Comparison of ENCODE assay signal across 19 cellular contexts in the genomic region with DNA sequence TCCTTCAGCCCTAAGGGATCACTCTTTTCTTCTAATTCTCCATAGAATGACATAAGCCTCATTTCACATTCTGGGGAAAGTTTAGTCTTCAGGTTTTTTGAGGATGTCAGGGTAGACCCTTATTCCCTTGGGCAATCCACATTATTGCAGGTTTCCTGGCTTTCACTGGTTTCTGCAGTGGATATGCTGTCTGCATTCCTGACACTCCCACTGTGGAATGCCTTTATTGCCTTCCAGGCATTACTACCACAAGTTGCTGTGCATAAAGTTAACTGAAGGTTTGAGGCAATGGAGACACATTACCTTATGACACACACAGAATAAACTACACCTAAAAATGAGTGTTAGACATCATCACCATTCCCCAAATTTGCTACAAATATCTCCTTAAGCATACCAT. TPM values are rescaled to one million over a fixed set of nuclear protein-coding genes. Genes with fewer than 3 reads are reported as not detected.
DNase-seq lines count a peak whose midpoint lies in the region; ATAC-seq, FAIRE-seq and TF ChIP-seq lines count a peak whose summit lies in the region.
"Had no signal": no experiment of that assay in that cellular context is flagged by ENCODE, and none has a peak within 500 bp of the region (broad histone marks: within the 10 kb centered on the region; RNA-seq: fewer than 3 reads in every experiment).

No MANE protein-coding gene starts in this region.

- FAIRE-seq in urothelium cell line (lab: Jason Lieb, UNC), result no peak
- FAIRE-seq: GM12878, H1 had no signal

- peaks cover 11 to 16% of the 10 kb centered on the region in 2 donors for H3K36me3 Mint-ChIP-seq in activated T-cell treated with anti-CD3 and anti-CD28 coated beads, Interleukin-2, amount 50 U/mL, for 72 hours (ENCODE audit: insufficient read depth in 2 of 2)
- H3K36me3 Mint-ChIP-seq in activated T-cell treated with anti-CD3 and anti-CD28 coated beads, Interleukin-2, amount 50 U/mL, for 4 hours (ENCODE audit: insufficient read depth), result peaks cover 24% of the 10 kb centered on the region

- H3K4me3 Mint-ChIP-seq in activated T-cell treated with anti-CD3 and anti-CD28 coated beads, Interleukin-2, amount 50 U/mL, for 72 hours, result peak overlapping the region; percentile 2 to 13
- no peak overlapping the region for H3K4me3 Mint-ChIP-seq in activated T-cell treated with anti-CD3 and anti-CD28 coated beads, Interleukin-2, amount 50 U/mL, for 4 hours

- no peak for TF ChIP-seq CTCF in fibroblast of the aortic adventitia (IDR thresholded peaks at IDR 0.05; ENCODE audit: insufficient read depth, low read length)
- TF ChIP-seq CTCF in retinal pigment epithelial cell (conservative IDR thresholded peaks at IDR 0.05; ENCODE audit: low read depth, low read length), result no peak

- DNase-seq in activated T-cell treated with anti-CD3 and anti-CD28 coated beads, Interleukin-2, amount 50 U/mL, for 72 hours, result no peak
- DNase-seq in activated T-cell treated with anti-CD3 and anti-CD28 coated beads, Interleukin-2, amount 50 U/mL, for 4 hours, result no peak
- DNase-seq in T1000 (lab: John Stamatoyannopoulos, UW) (peak; percentile 15), fibroblast of the aortic adventitia (ENCODE audit: low read depth) (peak; percentile 68), retinal pigment epithelial cell (ENCODE audit: low read depth) (peak; percentile 34), urothelium cell line (ENCODE audit: low spot score) (no peak), Right ventricle myocardium superior (no peak)
- DNase-seq: activated naive CD4-positive, alpha-beta T cell treated with Interleukin-2 at 50 U/mL for 16 hours; KG1; NCI-H146; NCI-H510A; ovary; transverse colon had no signal

- H3K4me1 Mint-ChIP-seq in activated T-cell treated with anti-CD3 and anti-CD28 coated beads, Interleukin-2, amount 50 U/mL, for 72 hours (ENCODE audit: low read depth), result peaks cover 89% of the 10 kb centered on the region
- H3K4me1 Mint-ChIP-seq in activated T-cell treated with anti-CD3 and anti-CD28 coated beads, Interleukin-2, amount 50 U/mL, for 4 hours (ENCODE audit: low read depth), result peaks cover 87% of the 10 kb centered on the region

- peak overlapping the region; percentile 62 for H3K27ac Mint-ChIP-seq in activated T-cell treated with anti-CD3 and anti-CD28 coated beads, Interleukin-2, amount 50 U/mL, for 72 hours

- intact Hi-C loops in Right ventricle myocardium superior (cut with DNase I), result no loop called here

- no peaks in the 10 kb centered on the region for H3K27me3 Mint-ChIP-seq in activated T-cell treated with anti-CD3 and anti-CD28 coated beads, Interleukin-2, amount 50 U/mL, for 72 hours (ENCODE audit: low read depth)
- no peaks in the 10 kb centered on the region for H3K27me3 Mint-ChIP-seq in activated T-cell treated with anti-CD3 and anti-CD28 coated beads, Interleukin-2, amount 50 U/mL, for 4 hours (ENCODE audit: low read depth)

- ATAC-seq in activated T-cell treated with anti-CD3 and anti-CD28 coated beads, Interleukin-2, amount 50 U/mL, for 72 hours (replicated peaks in 1 of 2), result no peak
- no peak for ATAC-seq in activated T-cell treated with anti-CD3 and anti-CD28 coated beads, Interleukin-2, amount 50 U/mL, for 4 hours
- no peak for ATAC-seq in GM19452 (IDR thresholded peaks at IDR 0.05; ENCODE audit: unreplicated experiment)
- no peak for ATAC-seq in Right ventricle myocardium superior (ENCODE audit: poor library complexity)
- ATAC-seq: esophagus mucosa had no signal

- no peak overlapping the region for H3K4me3 ChIP-seq in fibroblast of the aortic adventitia (ENCODE audit: low read depth, low read length)
- H3K4me3 ChIP-seq in retinal pigment epithelial cell (ENCODE audit: low read length), result no peak overlapping the region
- H3K4me3 ChIP-seq: GM12878, ovary, PC-9, transverse colon had no signal

- H3K9me3 Mint-ChIP-seq in activated T-cell treated with anti-CD3 and anti-CD28 coated beads, Interleukin-2, amount 50 U/mL, for 72 hours, result peaks cover 2 to 4% of the 10 kb centered on the region in 2 donors
- no peaks in the 10 kb centered on the region for H3K9me3 Mint-ChIP-seq in activated T-cell treated with anti-CD3 and anti-CD28 coated beads, Interleukin-2, amount 50 U/mL, for 4 hours

RNA-seq across cellular contexts. Expression of a gene that starts 12.7 kb away (rescaled TPM):
- total RNA-seq in activated T-cell treated with anti-CD3 and anti-CD28 coated beads, Interleukin-2, amount 50 U/mL, for 72 hours, result 1 to 10 TPM; 3.9 to 9.0 TPM
- 10 to 100 TPM; 30.3 to 51.8 (median 47.4) TPM for total RNA-seq in activated T-cell treated with anti-CD3 and anti-CD28 coated beads, Interleukin-2, amount 50 U/mL, for 4 hours
- not detected in 2 replicates for total RNA-seq in fibroblast of the aortic adventitia (ENCODE audit: low replicate concordance)
- total RNA-seq in Right ventricle myocardium superior, result not detected
- total RNA-seq: esophagus mucosa, H1, mesenteric fat pad, PC-9 had no signal

Comparison
In these comparisons a context has a peak if more than half of its experiments do, and no peak if none do; other contexts are left out.
1. DNase-seq: peak in T1000 (single experiment), fibroblast of the aortic adventitia (single experiment) and retinal pigment epithelial cell (single experiment); none in activated T-cell treated with anti-CD3 and anti-CD28 coated beads, Interleukin-2, amount 50 U/mL, for 72 hours (0 of 2), activated T-cell treated with anti-CD3 and anti-CD28 coated beads, Interleukin-2, amount 50 U/mL, for 4 hours (single experiment), urothelium cell line (single experiment) and Right ventricle myocardium superior (single experiment).